ENCODE assay signal across 8 cellular contexts in genomic region chr16:58732545-58733247, GRCh38. TPM values are rescaled to one million over a fixed set of nuclear protein-coding genes. Genes with fewer than 3 reads are reported as not detected.
DNase-seq lines count a peak whose midpoint lies in the region; ATAC-seq, FAIRE-seq and TF ChIP-seq lines count a peak whose summit lies in the region.

No MANE protein-coding gene starts in this region.

- peak overlapping the region; percentile 91 for H3K4me3 Mint-ChIP-seq in natural killer cell

- H3K9me3 Mint-ChIP-seq in natural killer cell = no peaks in the 10 kb centered on the region

- H3K27ac Mint-ChIP-seq in natural killer cell = peak overlapping the region; percentile 80 to 97

- TF ChIP-seq CTCF in NB4 (IDR thresholded peaks at IDR 0.05; ENCODE audit: low read depth, low read length) (no peak), coronary artery (IDR thresholded peaks at IDR 0.05) (no peak), natural killer cell (IDR thresholded peaks at IDR 0.05) (no peak)

- intact Hi-C loops in natural killer cell (cut with micrococcal nuclease) = no loop called here

- peaks cover 33 to 44% of the 10 kb centered on the region in 2 donors for H3K4me1 Mint-ChIP-seq in natural killer cell

- peak overlapping the region in 1 of 2 donors; percentile 39 for H3K27ac ChIP-seq in coronary artery

- H3K27me3 Mint-ChIP-seq in natural killer cell (ENCODE audit: low read depth in 2 of 2) = no peaks in the 10 kb centered on the region

- TF ChIP-seq POLR2A in GM12891 (IDR thresholded peaks at IDR 0.05; ENCODE audit: low read depth, low read length) = no peak
- TF ChIP-seq POLR2A in H54 (IDR thresholded peaks at IDR 0.05; ENCODE audit: low read depth, low read length) = no peak
- no peak for TF ChIP-seq POLR2A in NB4 (IDR thresholded peaks at IDR 0.05; ENCODE audit: extremely low read depth, insufficient read length)

- DNase-seq in GM12891 (ENCODE audit: insufficient read length, low spot score) = no peak
- peak; percentile 34 for DNase-seq in H54 (ENCODE audit: insufficient read length, low spot score)
- DNase-seq in NB4 (ENCODE audit: low read depth) = peak; percentile 61
- DNase-seq in coronary artery (ENCODE audit: low spot score) = no peak
- no peak for DNase-seq in natural killer cell
- no peak for DNase-seq in NCI-H2029 (lab: John Stamatoyannopoulos, UW)
- no peak for DNase-seq in effector CD4-positive, alpha-beta T cell
- no peak for DNase-seq in effector CD8-positive, alpha-beta T cell (lab: John Stamatoyannopoulos, UW)

- no peak for ATAC-seq in natural killer cell

- peak overlapping the region; percentile 79 for H3K4me3 ChIP-seq in NB4 (ENCODE audit: low read depth, low read length)
- peak overlapping the region; percentile 100 for H3K4me3 ChIP-seq in coronary artery

- FAIRE-seq in GM12891 (lab: Jason Lieb, UNC) (peak; percentile 65), H54 (lab: Jason Lieb, UNC) (peak; percentile 6)

- H3K36me3 Mint-ChIP-seq in natural killer cell = no peaks in the 10 kb centered on the region

TF ChIP-seq in GM12891, 5 proteins besides CTCF, POLR2A, EP300 and RAD21:
- TF ChIP-seq PAX5 (IDR thresholded peaks at IDR 0.05; ENCODE audit: insufficient read depth, low read length, severe bottlenecking) = no peak
- TF ChIP-seq POU2F2 (IDR thresholded peaks at IDR 0.05; ENCODE audit: low read depth, low read length) = no peak

RNA-seq across cellular contexts. Expression of gene GOT2, which starts 1.4 kb away (rescaled TPM):
- 74.7 TPM for polyA plus RNA-seq in GM12891 (2012; ENCODE audit: low read depth, missing spikeins)
- 10 to 100 TPM; 21.1 to 32.5 (median 32.0) TPM for total RNA-seq in natural killer cell

RNA-seq across cellular contexts. Expression of gene SLC38A7, which starts 48.1 kb away (rescaled TPM):
- polyA plus RNA-seq in GM12891 (2012; ENCODE audit: low read depth, missing spikeins) = 2.6 TPM
- 10 to 100 TPM in 2 of 3 donors, 1 to 10 TPM in 1; 9.2 to 16.9 (median 14.1) TPM for total RNA-seq in natural killer cell

Comparison
In these comparisons a context has a peak if more than half of its experiments do, and no peak if none do; other contexts are left out.
1. DNase-seq: peak in H54 (single experiment) and NB4 (single experiment); none in GM12891 (single experiment), coronary artery (single experiment), natural killer cell (single experiment), NCI-H2029 (single experiment), effector CD4-positive, alpha-beta T cell (single experiment) and effector CD8-positive, alpha-beta T cell (single experiment).